Comparison of ENCODE assay signal across 24 cellular contexts in genomic region chr16:72835041-72835440, GRCh38.
"Had no signal": no experiment of that assay in that cellular context is flagged by ENCODE, and none has a peak within 500 bp of the region (broad histone marks: within the 10 kb centered on the region; RNA-seq: fewer than 3 reads in every experiment).

No MANE protein-coding gene starts in this region.

- H3K27me3 Mint-ChIP-seq: stimulated activated naive B cell treated with anti-CD40 and anti-IgM and Interleukin-4, amounts not matched to agents 10 μg/mL and 1 μg/mL and 100 μg/mL, for 72 hours; stimulated activated naive CD8-positive, alpha-beta T cell treated with anti-CD3 and anti-CD28 coated beads, Interleukin-15, Interleukin-2, amounts not matched to agents 100 ng/mL and 50 ng/mL, for 24 hours had no signal

- H3K27ac Mint-ChIP-seq: naive thymus-derived CD8-positive, alpha-beta T cell; nephron progenitor cell; stimulated activated naive B cell treated with anti-CD40 and anti-IgM and Interleukin-4, amounts not matched to agents 10 μg/mL and 1 μg/mL and 100 μg/mL, for 72 hours; stimulated activated naive CD8-positive, alpha-beta T cell treated with anti-CD3 and anti-CD28 coated beads, Interleukin-15, Interleukin-2, amounts not matched to agents 100 ng/mL and 50 ng/mL, for 24 hours had no signal

- H3K27ac ChIP-seq: dorsolateral prefrontal cortex, esophagus muscularis mucosa, foreskin keratinocyte, heart right ventricle, left lung, neutrophil, parathyroid adenoma, thoracic aorta, upper lobe of left lung had no signal

- H3K4me1 Mint-ChIP-seq: naive thymus-derived CD8-positive, alpha-beta T cell had no signal

- DNase-seq: cerebellar nuclear complex; dorsolateral prefrontal cortex; effector CD4-positive, alpha-beta T cell; foreskin keratinocyte; heart right ventricle; hippocampal formation; left cardiac atrium; left lung; naive thymus-derived CD8-positive, alpha-beta T cell; nephron progenitor cell; right lobe of liver; small intestine; stimulated activated CD4-positive, alpha-beta T cell treated with anti-CD3 and anti-CD28 coated beads, Interleukin-15, amount 100 ng/mL, for 24 hours; stimulated activated CD4-positive, alpha-beta T cell treated with anti-CD3 and anti-CD28 coated beads, Interleukin-2, amount 100 ng/mL, for 48 hours; stimulated activated naive B cell treated with anti-CD40 and anti-IgM and Interleukin-4, amounts not matched to agents 10 μg/mL and 1 μg/mL and 100 μg/mL, for 72 hours; upper lobe of left lung had no signal

- H3K9me3 Mint-ChIP-seq: naive thymus-derived CD8-positive, alpha-beta T cell; nephron progenitor cell; stimulated activated naive B cell treated with anti-CD40 and anti-IgM and Interleukin-4, amounts not matched to agents 10 μg/mL and 1 μg/mL and 100 μg/mL, for 72 hours; stimulated activated naive CD8-positive, alpha-beta T cell treated with anti-CD3 and anti-CD28 coated beads, Interleukin-15, Interleukin-2, amounts not matched to agents 100 ng/mL and 50 ng/mL, for 24 hours had no signal

- H3K4me3 Mint-ChIP-seq: naive thymus-derived CD8-positive, alpha-beta T cell; nephron progenitor cell; stimulated activated naive B cell treated with anti-CD40 and anti-IgM and Interleukin-4, amounts not matched to agents 10 μg/mL and 1 μg/mL and 100 μg/mL, for 72 hours; stimulated activated naive CD8-positive, alpha-beta T cell treated with anti-CD3 and anti-CD28 coated beads, Interleukin-15, Interleukin-2, amounts not matched to agents 100 ng/mL and 50 ng/mL, for 24 hours had no signal

- H3K36me3 ChIP-seq: gastroesophageal sphincter, heart right ventricle, left lung, neutrophil, prostate gland, right lobe of liver, thoracic aorta, tibial nerve, upper lobe of left lung had no signal

- H3K9me3 ChIP-seq: esophagus muscularis mucosa, gastroesophageal sphincter, heart right ventricle, left lung, neutrophil, prostate gland, right lobe of liver, thoracic aorta, tibial nerve, upper lobe of left lung had no signal

- H3K27me3 ChIP-seq: dorsolateral prefrontal cortex, esophagus muscularis mucosa, foreskin keratinocyte, gastroesophageal sphincter, heart right ventricle, left lung, neutrophil, right lobe of liver, tibial nerve, upper lobe of left lung had no signal

- H3K4me3 ChIP-seq: dorsolateral prefrontal cortex, esophagus muscularis mucosa, gastroesophageal sphincter, heart right ventricle, left lung, prostate gland, right lobe of liver, thoracic aorta, tibial nerve, upper lobe of left lung had no signal

- H3K36me3 Mint-ChIP-seq: naive thymus-derived CD8-positive, alpha-beta T cell; stimulated activated naive B cell treated with anti-CD40 and anti-IgM and Interleukin-4, amounts not matched to agents 10 μg/mL and 1 μg/mL and 100 μg/mL, for 72 hours had no signal

- H3K4me1 ChIP-seq: left lung, parathyroid adenoma had no signal

- ATAC-seq: foreskin keratinocyte; gastroesophageal sphincter; heart right ventricle; left cardiac atrium; left lung; naive thymus-derived CD8-positive, alpha-beta T cell; right lobe of liver; stimulated activated naive B cell treated with anti-CD40 and anti-IgM and Interleukin-4, amounts not matched to agents 10 μg/mL and 1 μg/mL and 100 μg/mL, for 72 hours had no signal

- H3K9ac ChIP-seq: parathyroid adenoma had no signal
